8 cellular contexts compared by ENCODE assay signal in genomic region chr11:46845740-46846509, GRCh38. TPM values are rescaled to one million over a fixed set of nuclear protein-coding genes. Genes with fewer than 3 reads are reported as not detected.
A peak's percentile ranks its signal among the peaks of the same experiment; 100 is the strongest.
DNase-seq lines count a peak whose midpoint lies in the region; ATAC-seq and TF ChIP-seq lines count a peak whose summit lies in the region.

CKAP5 (minus strand) TSS chr11:46846280; CDS start chr11:46821231, 25,049 bp downstream.

- intact Hi-C loops in left lung (cut with DNase I): no loop called here

- ATAC-seq in GM19328 (IDR thresholded peaks at IDR 0.05; ENCODE audit: unreplicated experiment) (peak; percentile 88), HG03469 (IDR thresholded peaks at IDR 0.05; ENCODE audit: unreplicated experiment) (peak; percentile 81), left lung (peak; percentile 98)

- H3K9me3 ChIP-seq in left lung: no peaks in the 10 kb centered on the region

- H3K4me1 ChIP-seq in left lung: peaks cover 10 to 32% of the 10 kb centered on the region in 2 donors

- H3K27ac ChIP-seq in C4-2B (peak within 1 kb of the TSS; percentile 89), left lung (peak within 1 kb of the TSS; percentile 57 to 84)

- no peaks in the 10 kb centered on the region for H3K27me3 ChIP-seq in left lung

- TF ChIP-seq CTCF in C4-2B (conservative IDR thresholded peaks at IDR 0.05) (no peak), left lung (IDR thresholded peaks at IDR 0.05) (no peak)

- H3K4me3 ChIP-seq in left lung: peak within 1 kb of the TSS; percentile 75 to 83

- H3K36me3 ChIP-seq in left lung: no peaks in the 10 kb centered on the region

- DNase-seq in NCI-H526 treated with DMSO at 0.1 percent for 48 hours (lab: John Stamatoyannopoulos, UW) (peak; percentile 90), dermis blood vessel endothelial cell (peak; percentile 94), left lung (peak; percentile 92 to 94)
- DNase-seq in activated CD4-positive, alpha-beta T cell treated with anti-CD3 and anti-CD28 coated beads, Interleukin-2, amount 50 U/mL, for 4 hours: peak; percentile 77 to 78
- peak; percentile 73 for DNase-seq in stimulated activated CD4-positive, alpha-beta T cell treated with anti-CD3 and anti-CD28 coated beads, Interleukin-2, amount 100 ng/mL, for 4 hours (ENCODE audit: low read depth)

RNA-seq across cellular contexts. Expression of gene CKAP5, which starts in this region (rescaled TPM):
- 58.0 and 115 TPM in 2 replicates for total RNA-seq in dermis blood vessel endothelial cell
- 10 to 100 TPM; 58.8 to 84.1 TPM for total RNA-seq in left lung

Comparison
In these comparisons a context has a peak if more than half of its experiments do, and no peak if none do; other contexts are left out.
1. Peak in every context shown above with its lines: DNase-seq, ATAC-seq, H3K4me3 ChIP-seq and H3K27ac ChIP-seq.